In genomic region chr1:179164494-179164893, GRCh38 we compare ENCODE assay signal across 17 cellular contexts.
DNase-seq lines count a peak whose midpoint lies in the region; TF ChIP-seq lines count a peak whose summit lies in the region.
"Had no signal": no experiment of that assay in that cellular context is flagged by ENCODE, and none has a peak within 500 bp of the region (broad histone marks: within the 10 kb centered on the region; RNA-seq: fewer than 3 reads in every experiment).

No MANE protein-coding gene starts in this region.

- no peaks in the 10 kb centered on the region for H3K36me3 ChIP-seq in endodermal cell (ENCODE audit: control insufficient read depth, insufficient read depth, low read length)

- H3K4me3 Mint-ChIP-seq in endodermal cell: no peak overlapping the region
- H3K4me3 Mint-ChIP-seq in activated T-helper 1 cell treated with anti-CD3 and anti-CD28 coated beads, Interleukin-12 subunit alpha, Interleukin-12 subunit beta, Interleukin-2, Interleukin-4 antibody, amounts not matched to agents 30 ng/mL and 10 ng/mL and 1 ng/mL, durations not matched to agents 14 hours and 24 hours and 36 hours: no peak overlapping the region
- H3K4me3 Mint-ChIP-seq: IgD-negative memory B cell; stimulated activated naive CD8-positive, alpha-beta T cell treated with anti-CD3 and anti-CD28 coated beads, Interleukin-15, Interleukin-2, amounts not matched to agents 100 ng/mL and 50 ng/mL, for 24 hours; T-helper 1 cell treated with Interleukin-12 subunit alpha and Interleukin-12 subunit beta and Interleukin-4 antibody, amounts not matched to agents 30 μg/mL and 1 μg/mL, for 36 hours had no signal

- H3K27ac ChIP-seq in endodermal cell (ENCODE audit: low read depth, low read length): no peak overlapping the region
- H3K27ac ChIP-seq: C4-2B, parathyroid adenoma had no signal

- H3K4me1 ChIP-seq in endodermal cell (ENCODE audit: control insufficient read depth, insufficient read depth, low read length): no peaks in the 10 kb centered on the region
- H3K4me1 ChIP-seq: parathyroid adenoma had no signal

- H3K27me3 Mint-ChIP-seq in endodermal cell (ENCODE audit: insufficient read depth): no peaks in the 10 kb centered on the region
- no peaks in the 10 kb centered on the region for H3K27me3 Mint-ChIP-seq in activated T-helper 1 cell treated with anti-CD3 and anti-CD28 coated beads, Interleukin-12 subunit alpha, Interleukin-12 subunit beta, Interleukin-2, Interleukin-4 antibody, amounts not matched to agents 30 ng/mL and 10 ng/mL and 1 ng/mL, durations not matched to agents 14 hours and 24 hours and 36 hours (ENCODE audit: insufficient read depth)
- H3K27me3 Mint-ChIP-seq: IgD-negative memory B cell; stimulated activated naive CD8-positive, alpha-beta T cell treated with anti-CD3 and anti-CD28 coated beads, Interleukin-15, Interleukin-2, amounts not matched to agents 100 ng/mL and 50 ng/mL, for 24 hours had no signal

- TF ChIP-seq CTCF in endodermal cell (conservative IDR thresholded peaks at IDR 0.05) (no peak), GM13976 (IDR thresholded peaks at IDR 0.05; ENCODE audit: borderline replicate concordance, control extremely low read depth, extremely low read depth, insufficient read depth, missing control alignments) (no peak)

- WGBS in endodermal cell (ENCODE audit: insufficient coverage in 1 of 2, insufficient read length in 1 of 2), 2 experiments: no CpG with 5 or more reads among the region's 1 CpG

- DNase-seq in EH (ENCODE audit: low read depth): peak; percentile 83
- peak; percentile 39 for DNase-seq in M059J (ENCODE audit: low read depth)
- no peak for DNase-seq in endodermal cell
- peak; percentile 28 for DNase-seq in left kidney (ENCODE audit: low read depth, low spot score)
- no peak for DNase-seq in NCI-H1930 (lab: John Stamatoyannopoulos, UW)
- no peak for DNase-seq in GM13976 (ENCODE audit: low spot score)
- DNase-seq in activated T-helper 1 cell treated with anti-CD3 and anti-CD28 coated beads, Interleukin-12 subunit alpha, Interleukin-12 subunit beta, Interleukin-2, Interleukin-4 antibody, amounts not matched to agents 30 ng/mL and 10 ng/mL and 1 ng/mL, durations not matched to agents 14 hours and 24 hours and 36 hours (ENCODE audit: low spot score): no peak
- no peak for DNase-seq in DMS 273 (lab: John Stamatoyannopoulos, UW; ENCODE audit: unreplicated experiment)
- DNase-seq: activated CD4-positive, alpha-beta T cell treated with anti-CD3 and anti-CD28 coated beads, Interleukin-2, amount 50 U/mL, for 48 hours; activated naive CD4-positive, alpha-beta T cell treated with Interleukin-2 at 50 U/mL for 16 hours; glutamatergic neuron; NCI-H1694 treated with DMSO at 0.1 percent for 48 hours had no signal

- in situ Hi-C loops in GM13976 (cut with MboI; ENCODE audit: low sequenced_read_pairs, unreplicated experiment): no loop called here

- peak overlapping the region; percentile 40 for H3K9ac ChIP-seq in endodermal cell (ENCODE audit: extremely low read depth, low read length, poor library complexity, severe bottlenecking)
- H3K9ac ChIP-seq: parathyroid adenoma had no signal

- peak overlapping the region; percentile 48 for H3K4me3 ChIP-seq in endodermal cell (ENCODE audit: low read length)

- no peaks in the 10 kb centered on the region for H3K27me3 ChIP-seq in endodermal cell (ENCODE audit: control insufficient read depth, insufficient read depth, low read length, poor library complexity, severe bottlenecking)

- intact Hi-C loops in activated T-helper 1 cell treated with anti-CD3 and anti-CD28 coated beads, Interleukin-12 subunit alpha, Interleukin-12 subunit beta, Interleukin-2, Interleukin-4 antibody, amounts not matched to agents 30 ng/mL and 10 ng/mL and 1 ng/mL, durations not matched to agents 14 hours and 24 hours and 36 hours (cut with micrococcal nuclease): no loop called here

- H3K9me3 Mint-ChIP-seq in endodermal cell: no peaks in the 10 kb centered on the region
- H3K9me3 Mint-ChIP-seq in activated T-helper 1 cell treated with anti-CD3 and anti-CD28 coated beads, Interleukin-12 subunit alpha, Interleukin-12 subunit beta, Interleukin-2, Interleukin-4 antibody, amounts not matched to agents 30 ng/mL and 10 ng/mL and 1 ng/mL, durations not matched to agents 14 hours and 24 hours and 36 hours: no peaks in the 10 kb centered on the region
- H3K9me3 Mint-ChIP-seq: stimulated activated naive CD8-positive, alpha-beta T cell treated with anti-CD3 and anti-CD28 coated beads, Interleukin-15, Interleukin-2, amounts not matched to agents 100 ng/mL and 50 ng/mL, for 24 hours; T-helper 1 cell treated with Interleukin-12 subunit alpha and Interleukin-12 subunit beta and Interleukin-4 antibody, amounts not matched to agents 30 μg/mL and 1 μg/mL, for 36 hours had no signal

- H3K4me1 Mint-ChIP-seq in endodermal cell: peaks cover 14% of the 10 kb centered on the region
- no peaks in the 10 kb centered on the region for H3K4me1 Mint-ChIP-seq in activated T-helper 1 cell treated with anti-CD3 and anti-CD28 coated beads, Interleukin-12 subunit alpha, Interleukin-12 subunit beta, Interleukin-2, Interleukin-4 antibody, amounts not matched to agents 30 ng/mL and 10 ng/mL and 1 ng/mL, durations not matched to agents 14 hours and 24 hours and 36 hours (ENCODE audit: low read depth)

- H3K27ac Mint-ChIP-seq in endodermal cell: no peak overlapping the region
- no peak overlapping the region for H3K27ac Mint-ChIP-seq in activated T-helper 1 cell treated with anti-CD3 and anti-CD28 coated beads, Interleukin-12 subunit alpha, Interleukin-12 subunit beta, Interleukin-2, Interleukin-4 antibody, amounts not matched to agents 30 ng/mL and 10 ng/mL and 1 ng/mL, durations not matched to agents 14 hours and 24 hours and 36 hours
- H3K27ac Mint-ChIP-seq: IgD-negative memory B cell; stimulated activated naive CD8-positive, alpha-beta T cell treated with anti-CD3 and anti-CD28 coated beads, Interleukin-15, Interleukin-2, amounts not matched to agents 100 ng/mL and 50 ng/mL, for 24 hours; T-helper 1 cell treated with Interleukin-12 subunit alpha and Interleukin-12 subunit beta and Interleukin-4 antibody, amounts not matched to agents 30 μg/mL and 1 μg/mL, for 36 hours had no signal

- no peaks in the 10 kb centered on the region for H3K9me3 ChIP-seq in endodermal cell (ENCODE audit: control insufficient read depth, low read length)

- peaks cover 2% of the 10 kb centered on the region for H3K36me3 Mint-ChIP-seq in endodermal cell (ENCODE audit: low read depth)
- no peaks in the 10 kb centered on the region for H3K36me3 Mint-ChIP-seq in activated T-helper 1 cell treated with anti-CD3 and anti-CD28 coated beads, Interleukin-12 subunit alpha, Interleukin-12 subunit beta, Interleukin-2, Interleukin-4 antibody, amounts not matched to agents 30 ng/mL and 10 ng/mL and 1 ng/mL, durations not matched to agents 14 hours and 24 hours and 36 hours (ENCODE audit: low read depth)

Comparison
In these comparisons a context has a peak if more than half of its experiments do, and no peak if none do; other contexts are left out.
1. DNase-seq: peak in EH (single experiment), M059J (single experiment) and left kidney (single experiment); none in endodermal cell (single experiment), NCI-H1930 (0 of 2), GM13976 (single experiment), activated T-helper 1 cell treated with anti-CD3 and anti-CD28 coated beads, Interleukin-12 subunit alpha, Interleukin-12 subunit beta, Interleukin-2, Interleukin-4 antibody, amounts not matched to agents 30 ng/mL and 10 ng/mL and 1 ng/mL, durations not matched to agents 14 hours and 24 hours and 36 hours (single experiment) and DMS 273 (single experiment).